Comparison of ENCODE assay signal across 10 cellular contexts in genomic region chr9:14318934-14319513, GRCh38. TPM values are rescaled to one million over a fixed set of nuclear protein-coding genes. Genes with fewer than 3 reads are reported as not detected.
DNase-seq lines count a peak whose midpoint lies in the region; ATAC-seq, FAIRE-seq and TF ChIP-seq lines count a peak whose summit lies in the region.
"Had no signal": no experiment of that assay in that cellular context is flagged by ENCODE, and none has a peak within 500 bp of the region (broad histone marks: within the 10 kb centered on the region; RNA-seq: fewer than 3 reads in every experiment).

No MANE protein-coding gene starts in this region.

- H3K9me3 ChIP-seq in gastroesophageal sphincter (no peaks in the 10 kb centered on the region), spleen (no peaks in the 10 kb centered on the region)
- no peaks in the 10 kb centered on the region for H3K9me3 ChIP-seq in CD8-positive, alpha-beta T cell (ENCODE audit: low read length)

- H3K79me1 ChIP-seq in mesendoderm (ENCODE audit: low read length) = no peaks in the 10 kb centered on the region

- H3K9me3 Mint-ChIP-seq in CD8-positive, alpha-beta T cell = peaks cover 3% of the 10 kb centered on the region

- CTCF ChIA-PET in CD8-positive, alpha-beta T cell (lab: Charles Lee) = no interaction called here

- no peaks in the 10 kb centered on the region for H3K79me2 ChIP-seq in mesendoderm (ENCODE audit: control insufficient read depth, insufficient read depth, low read length)

- no peak overlapping the region for H3K56ac ChIP-seq in mesendoderm (ENCODE audit: low read length)

- intact Hi-C loops in spleen (cut with DNase I; ENCODE audit: low total_unique reads) = loop anchor here (10.0 kb wide), 1 partner anchor 224 kb away; no protein-coding TSS in a partner anchor
- intact Hi-C loops in CD8-positive, alpha-beta T cell (cut with DNase I, micrococcal nuclease) = no loop called here

- DNase-seq in D721Med (ENCODE audit: insufficient read length, low spot score) = no peak
- DNase-seq in spleen = no peak
- DNase-seq in mesendoderm = no peak
- DNase-seq in COLO829 (ENCODE audit: low spot score) = no peak
- no peak for DNase-seq in CD8-positive, alpha-beta T cell
- DNase-seq in NCI-H1048 (lab: John Stamatoyannopoulos, UW) = no peak
- DNase-seq: NCI-H2081 treated with DMSO at 0.1 percent for 48 hours, SHP77 had no signal

- no peak overlapping the region for H3K9ac ChIP-seq in mesendoderm (ENCODE audit: low read length)

- TF ChIP-seq POLR2A in gastroesophageal sphincter (IDR thresholded peaks at IDR 0.05) (no peak), spleen (IDR thresholded peaks at IDR 0.05) (no peak)

- no peak overlapping the region for H2BK5ac ChIP-seq in mesendoderm (ENCODE audit: low read length)

- 18 to 34% methylated on average over 4 of the region's 4 CpGs for WGBS in gastroesophageal sphincter (ENCODE audit: low coverage in 1 of 2), 2 donors
- WGBS in spleen, 5 donors = 66 to 80% (median 76%) methylated on average over 4 of the region's 4 CpGs
- no CpG with 5 or more reads among the region's 4 CpGs for WGBS in mesendoderm (ENCODE audit: extremely low coverage, insufficient coverage, low lambda C conversion rate)

- no peak overlapping the region for H2AK5ac ChIP-seq in mesendoderm (ENCODE audit: low read length)

- no peak overlapping the region for H3K4me2 ChIP-seq in mesendoderm (ENCODE audit: low read length)

- no peak overlapping the region for H3K23ac ChIP-seq in mesendoderm (ENCODE audit: low read length)

- no peak overlapping the region for H4K5ac ChIP-seq in mesendoderm (ENCODE audit: low read length)

- H3K4me1 ChIP-seq in gastroesophageal sphincter (peaks cover 10 to 74% (median 22%) of the 10 kb centered on the region in 3 donors), spleen (peaks cover 3 to 86% (median 46%) of the 10 kb centered on the region in 6 donors), mesendoderm (ENCODE audit: control insufficient read depth, low read depth, low read length) (peaks cover 6% of the 10 kb centered on the region)
- peaks cover 21% of the 10 kb centered on the region for H3K4me1 ChIP-seq in CD8-positive, alpha-beta T cell (ENCODE audit: insufficient read depth, low read length)

- H3K27me3 Mint-ChIP-seq in CD8-positive, alpha-beta T cell (ENCODE audit: low read depth) = peaks cover 47% of the 10 kb centered on the region

- TF ChIP-seq CTCF in D721Med (IDR thresholded peaks at IDR 0.05; ENCODE audit: insufficient read depth, missing control alignments) (no peak), gastroesophageal sphincter (IDR thresholded peaks at IDR 0.05) (no peak), spleen (IDR thresholded peaks at IDR 0.05 in 8 of 11, conservative IDR thresholded peaks at IDR 0.05 in 3 of 11) (no peak)
- TF ChIP-seq CTCF in CD8-positive, alpha-beta T cell (IDR thresholded peaks at IDR 0.05) = no peak

- ATAC-seq in gastroesophageal sphincter = no peak
- no peak for ATAC-seq in CD8-positive, alpha-beta T cell

- no peak overlapping the region for H3K4me3 Mint-ChIP-seq in CD8-positive, alpha-beta T cell

- H3K27me3 ChIP-seq in gastroesophageal sphincter (no peaks in the 10 kb centered on the region), spleen (replicated peaks in 1 of 7) (peaks cover 0 to 59% (median 17%) of the 10 kb centered on the region in 7 donors), mesendoderm (ENCODE audit: insufficient read depth, low read length, poor library complexity) (no peaks in the 10 kb centered on the region)
- peaks cover 8% of the 10 kb centered on the region for H3K27me3 ChIP-seq in CD8-positive, alpha-beta T cell (ENCODE audit: insufficient read depth, low read length)

- no peak overlapping the region for H2BK120ac ChIP-seq in mesendoderm (ENCODE audit: low read depth, low read length)

- peaks cover 28% of the 10 kb centered on the region for H3K4me1 Mint-ChIP-seq in CD8-positive, alpha-beta T cell (ENCODE audit: low read depth)

- peaks cover 2% of the 10 kb centered on the region for H3K36me3 Mint-ChIP-seq in CD8-positive, alpha-beta T cell

- POLR2A ChIA-PET in CD8-positive, alpha-beta T cell (lab: Charles Lee) = no interaction called here

- H3K4ac ChIP-seq in mesendoderm (ENCODE audit: low read depth, low read length) = no peak overlapping the region

- no peak for TF ChIP-seq EP300 in gastroesophageal sphincter (IDR thresholded peaks at IDR 0.05)

- H3K36me3 ChIP-seq in gastroesophageal sphincter (no peaks in the 10 kb centered on the region), spleen (no peaks in the 10 kb centered on the region), mesendoderm (ENCODE audit: control insufficient read depth, insufficient read depth, low read length) (no peaks in the 10 kb centered on the region)
- H3K36me3 ChIP-seq in CD8-positive, alpha-beta T cell (ENCODE audit: insufficient read depth, low read length) = no peaks in the 10 kb centered on the region

- H3K18ac ChIP-seq in mesendoderm (ENCODE audit: low read length) = no peak overlapping the region

- no peak overlapping the region for H4K8ac ChIP-seq in mesendoderm (ENCODE audit: low read depth, low read length)

- peak; percentile 61 for FAIRE-seq in D721Med (lab: Jason Lieb, UNC)

- H3K4me3 ChIP-seq in gastroesophageal sphincter (peak overlapping the region in 1 of 2 donors; percentile 0), spleen (no peak overlapping the region), mesendoderm (ENCODE audit: low read length) (no peak overlapping the region)
- no peak overlapping the region for H3K4me3 ChIP-seq in CD8-positive, alpha-beta T cell (ENCODE audit: low read depth, low read length)

- H3K27ac Mint-ChIP-seq in CD8-positive, alpha-beta T cell = no peak overlapping the region

- H3K27ac ChIP-seq in gastroesophageal sphincter = peak overlapping the region; percentile 37 to 100 (median 94)
- H3K27ac ChIP-seq in spleen = peak overlapping the region in 6 of 8 donors; percentile 5 to 92 (median 24)
- H3K27ac ChIP-seq in mesendoderm (ENCODE audit: low read depth, low read length) = no peak overlapping the region
- H3K27ac ChIP-seq in CD8-positive, alpha-beta T cell (ENCODE audit: low read depth, low read length) = no peak overlapping the region

- no peak overlapping the region for H2BK15ac ChIP-seq in mesendoderm (replicated peaks; ENCODE audit: low read depth)

TF ChIP-seq in PFSK-1, 5 proteins besides CTCF, POLR2A, EP300 and RAD21:
- TF ChIP-seq SIN3A (IDR thresholded peaks at IDR 0.05; ENCODE audit: borderline replicate concordance, insufficient read depth, low read length) = peak; percentile 58; the same call in 1 of the 2 replicates
- no peak for TF ChIP-seq FOXP2 (optimal IDR thresholded peaks at IDR 0.05; ENCODE audit: borderline replicate concordance, extremely low read depth, extremely low read length, insufficient read depth)

RNA-seq across cellular contexts. Expression of gene NFIB, which starts 5.1 kb away (rescaled TPM):
- 16.6 TPM for polyA plus RNA-seq in PFSK-1 (2012; ENCODE audit: insufficient read length, low read depth)
- total RNA-seq in gastroesophageal sphincter (10 to 100 TPM; 61.0 to 68.3 (median 65.4) TPM), spleen (10 to 100 TPM; 45.1 to 96.8 (median 56.3) TPM)
- polyA plus RNA-seq in spleen = 1 to 10 TPM; 3.6 to 5.6 (median 3.6) TPM
- polyA plus RNA-seq in mesendoderm (2013, experiment 1 of 2) = 1.8 TPM
- polyA plus RNA-seq in mesendoderm (2013, experiment 2 of 2) = 1.5 TPM
- total RNA-seq in CD8-positive, alpha-beta T cell = not detected

Comparison
In these comparisons a context has a peak if more than half of its experiments do, and no peak if none do; other contexts are left out.
1. H3K27ac ChIP-seq: peak in gastroesophageal sphincter (4 of 4) and spleen (6 of 8); none in mesendoderm (single experiment) and CD8-positive, alpha-beta T cell (single experiment).
2. RNA of gene NFIB, which starts 5.1 kb away (total RNA-seq): 61.0 to 68.3 TPM in gastroesophageal sphincter and 45.1 to 96.8 TPM in spleen; not detected in CD8-positive, alpha-beta T cell; every median in the first group is over 10 times any median in the second.